Comparison of ENCODE assay signal across 24 cellular contexts in the genomic region with DNA sequence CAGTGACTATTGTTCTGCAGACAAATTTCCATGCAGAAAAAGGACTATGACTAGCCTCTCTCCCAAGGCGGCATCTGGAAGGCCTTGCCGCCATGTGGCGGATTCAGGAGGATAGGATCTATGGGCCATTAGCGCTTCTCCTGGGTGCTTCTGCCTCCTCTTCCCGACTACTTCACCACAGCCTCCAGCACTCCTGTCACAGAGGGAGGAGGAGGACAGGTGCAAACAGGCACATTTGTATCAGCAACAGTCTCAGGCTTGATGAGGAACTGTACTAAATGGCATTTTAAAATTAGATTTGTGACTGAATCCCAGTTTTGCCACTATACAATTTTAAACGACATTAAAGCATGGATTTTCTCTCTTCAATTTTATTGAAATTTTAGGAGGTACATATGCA.
"Had no signal": no experiment of that assay in that cellular context is flagged by ENCODE, and none has a peak within 500 bp of the region (broad histone marks: within the 10 kb centered on the region; RNA-seq: fewer than 3 reads in every experiment).

No MANE protein-coding gene starts in this region.

- H3K4me3 ChIP-seq: esophagus squamous epithelium, neural progenitor cell, psoas muscle, smooth muscle cell, suprapubic skin, tibial artery, upper lobe of right lung had no signal

- H3K9ac ChIP-seq: neural progenitor cell, parathyroid adenoma had no signal

- H3K4me2 ChIP-seq: neural progenitor cell, smooth muscle cell had no signal

- H3K79me2 ChIP-seq: parathyroid adenoma had no signal

- H3K4me1 ChIP-seq: parathyroid adenoma, suprapubic skin, tibial artery had no signal

- H2AFZ ChIP-seq: neural progenitor cell, parathyroid adenoma had no signal

- H3K27me3 ChIP-seq: esophagus squamous epithelium, neural progenitor cell, suprapubic skin, tibial artery, upper lobe of right lung had no signal

- ATAC-seq: activated naive CD4-positive, alpha-beta T cell treated with anti-CD3 and anti-CD28 coated beads, Interleukin-2, amount 50 U/mL, for 72 hours; left ventricle myocardium superior; natural killer cell; psoas muscle; stimulated activated naive B cell treated with anti-CD40 and anti-IgM and Interleukin-4, amounts not matched to agents 10 μg/mL and 1 μg/mL and 100 μg/mL, for 72 hours; upper lobe of right lung had no signal

- H3K9me3 ChIP-seq: esophagus squamous epithelium, psoas muscle, suprapubic skin, tibial artery, upper lobe of right lung had no signal

- DNase-seq: activated CD4-positive, alpha-beta T cell treated with anti-CD3 and anti-CD28 coated beads for 4 hours; activated CD4-positive, alpha-beta T cell treated with anti-CD3 and anti-CD28 coated beads, Interleukin-2, amount 50 U/mL, for 4 hours; activated CD8-positive, alpha-beta memory T cell treated with anti-CD3 and anti-CD28 coated beads, Interleukin-2, amount 50 U/mL, for 4 hours; activated naive CD4-positive, alpha-beta T cell; activated T-cell treated with anti-CD3 and anti-CD28 coated beads, Interleukin-2, amount 50 U/mL, for 1 hour; endodermal cell; esophagus squamous epithelium; left ventricle myocardium superior; natural killer cell; occipital lobe; psoas muscle; stimulated activated CD4-positive, alpha-beta T cell treated with anti-CD3 and anti-CD28 coated beads, Interleukin-1b, Interleukin-23, amount 100 ng/mL, for 48 hours; stimulated activated CD4-positive, alpha-beta T cell treated with anti-CD3 and anti-CD28 coated beads, Interleukin-4, amount 100 ng/mL, for 4 hours; stimulated activated CD8-positive, alpha-beta memory T cell treated with anti-CD3 and anti-CD28 coated beads, Interleukin-4, amount 100 ng/mL, for 48 hours; stimulated activated naive B cell treated with anti-CD40 and anti-IgM and Interleukin-4, amounts not matched to agents 10 μg/mL and 1 μg/mL and 100 μg/mL, for 72 hours; T-helper 9 cell; tibial artery; upper lobe of right lung had no signal

- H3K27ac ChIP-seq: esophagus squamous epithelium, neural progenitor cell, parathyroid adenoma, psoas muscle, suprapubic skin, tibial artery, upper lobe of right lung, VCaP had no signal
